ENCODE assay signal across 8 cellular contexts in genomic region chr13:91017669-91018053, GRCh38.
DNase-seq lines count a peak whose midpoint lies in the region; ATAC-seq, FAIRE-seq and TF ChIP-seq lines count a peak whose summit lies in the region.

No MANE protein-coding gene starts in this region.

- ATAC-seq in HG02885 (IDR thresholded peaks at IDR 0.05; ENCODE audit: poor library complexity, unreplicated experiment) (peak; percentile 14), HG02970 (IDR thresholded peaks at IDR 0.05; ENCODE audit: low FRiP score, unreplicated experiment) (no peak)

- no peaks in the 10 kb centered on the region for H3K36me3 Mint-ChIP-seq in neural crest cell (ENCODE audit: low read depth)

- H3K4me1 Mint-ChIP-seq in neural crest cell = peaks cover 17% of the 10 kb centered on the region

- TF ChIP-seq CTCF in neural crest cell (conservative IDR thresholded peaks at IDR 0.05) = no peak

- FAIRE-seq in RCC 7860 (lab: Jason Lieb, UNC) = no peak

- peak; percentile 8 to 28 for DNase-seq in NCI-H524 (lab: John Stamatoyannopoulos, UW)
- DNase-seq in NCI-H524 treated with DMSO at 0.1 percent for 48 hours (lab: John Stamatoyannopoulos, UW) = no peak
- peak; percentile 7 for DNase-seq in RCC 7860 (ENCODE audit: low spot score)
- DNase-seq in neural crest cell (ENCODE audit: low read depth, low spot score) = peak; percentile 1
- DNase-seq in NCI-H1694 (lab: John Stamatoyannopoulos, UW) = no peak
- DNase-seq in activated CD4-positive, CD25-positive, alpha-beta regulatory T cell treated with anti-CD3 and anti-CD28 coated beads, Interleukin-2, amount 50 U/mL, for 72 hours = no peak

- no peak overlapping the region for H3K4me3 Mint-ChIP-seq in neural crest cell

- H3K9me3 Mint-ChIP-seq in neural crest cell = no peaks in the 10 kb centered on the region

- no peaks in the 10 kb centered on the region for H3K27me3 Mint-ChIP-seq in neural crest cell (ENCODE audit: low read depth)

- no peak overlapping the region for H3K27ac Mint-ChIP-seq in neural crest cell (ENCODE audit: unreplicated experiment)

Comparison
In these comparisons a context has a peak if more than half of its experiments do, and no peak if none do; other contexts are left out.
1. DNase-seq: peak in NCI-H524 (2 of 2), RCC 7860 (single experiment) and neural crest cell (single experiment); none in NCI-H524 treated with DMSO at 0.1 percent for 48 hours (single experiment), NCI-H1694 (single experiment) and activated CD4-positive, CD25-positive, alpha-beta regulatory T cell treated with anti-CD3 and anti-CD28 coated beads, Interleukin-2, amount 50 U/mL, for 72 hours (single experiment).